In the genomic region with DNA sequence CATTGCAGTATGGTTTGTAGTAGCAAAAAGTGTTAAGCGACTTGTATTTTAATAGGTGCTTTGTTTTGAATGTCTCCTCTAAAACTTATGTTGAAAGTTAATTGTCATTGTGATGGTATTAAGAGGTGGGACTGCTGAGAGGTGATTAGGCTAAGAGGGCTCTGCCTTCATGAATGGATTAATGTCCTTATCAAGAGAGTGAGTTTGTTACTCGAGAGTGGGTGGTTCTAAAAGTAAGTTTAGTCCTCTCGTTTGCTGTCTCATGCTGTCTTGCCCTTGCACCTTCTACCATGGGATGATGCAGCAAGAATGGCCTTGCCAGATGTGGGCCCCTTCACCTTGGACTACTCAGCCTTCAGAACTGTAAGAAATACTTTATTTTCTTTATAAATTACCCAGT, we compare ENCODE assay signal across 22 cellular contexts.
"Had no signal": no experiment of that assay in that cellular context is flagged by ENCODE, and none has a peak within 500 bp of the region (broad histone marks: within the 10 kb centered on the region; RNA-seq: fewer than 3 reads in every experiment).

No MANE protein-coding gene starts in this region.

- H3K27me3 ChIP-seq: heart right ventricle, transverse colon had no signal

- FAIRE-seq: frontal cortex had no signal

- H3K27ac Mint-ChIP-seq: activated CD4-positive, alpha-beta T cell treated with anti-CD3 and anti-CD28 coated beads, Interleukin-2, amount 10 ng/mL, durations not matched to agents 7 days and 5 days; dendritic cell treated with granulocyte-macrophage colony-stimulating factor and Interleukin-4, amounts not matched to agents 40 ng/mL and 50 ng/mL, for 4 days; progenitor cell of endocrine pancreas had no signal

- H3K4me3 ChIP-seq: heart right ventricle, mucosa of descending colon, skin epidermis, transverse colon had no signal

- H3K4me3 Mint-ChIP-seq: activated CD4-positive, alpha-beta T cell treated with anti-CD3 and anti-CD28 coated beads, Interleukin-2, amount 10 ng/mL, durations not matched to agents 7 days and 5 days; activated T-cell treated with anti-CD3 and anti-CD28 coated beads, Interleukin-2, amount 50 U/mL, for 72 hours; brain; dendritic cell treated with granulocyte-macrophage colony-stimulating factor and Interleukin-4, amounts not matched to agents 40 ng/mL and 50 ng/mL, for 4 days; effector memory CD8-positive, alpha-beta T cell; T-helper 17 cell had no signal

- H3K36me3 ChIP-seq: heart right ventricle, transverse colon had no signal

- H3K9me3 ChIP-seq: mucosa of descending colon, transverse colon had no signal

- H3K9me3 Mint-ChIP-seq: effector memory CD8-positive, alpha-beta T cell had no signal

- H3K27me3 Mint-ChIP-seq: activated CD4-positive, alpha-beta T cell treated with anti-CD3 and anti-CD28 coated beads, Interleukin-2, amount 10 ng/mL, durations not matched to agents 7 days and 5 days; dendritic cell treated with granulocyte-macrophage colony-stimulating factor and Interleukin-4, amounts not matched to agents 40 ng/mL and 50 ng/mL, for 4 days; effector memory CD8-positive, alpha-beta T cell; naive thymus-derived CD4-positive, alpha-beta T cell; progenitor cell of endocrine pancreas; T-helper 17 cell had no signal

- DNase-seq: activated CD4-positive, alpha-beta T cell treated with anti-CD3 and anti-CD28 coated beads, Interleukin-2, amount 10 ng/mL, durations not matched to agents 7 days and 5 days; activated CD8-positive, alpha-beta memory T cell treated with anti-CD3 and anti-CD28 coated beads, Interleukin-2, amount 50 U/mL, for 48 hours; activated gamma-delta T cell; activated T-cell treated with anti-CD3 and anti-CD28 coated beads, Interleukin-2, amount 50 U/mL, for 72 hours; effector memory CD8-positive, alpha-beta T cell; heart right ventricle; islet precursor cell; mucosa of descending colon; naive thymus-derived CD4-positive, alpha-beta T cell; occipital lobe; right cardiac atrium; stimulated activated CD4-positive, alpha-beta T cell treated with anti-CD3 and anti-CD28 coated beads, Interleukin-15, amount 100 ng/mL, for 24 hours; stimulated activated CD4-positive, alpha-beta T cell treated with anti-CD3 and anti-CD28 coated beads, Interleukin-4, amount 100 ng/mL, for 24 hours; stimulated activated naive CD4-positive, alpha-beta T cell; T-helper 17 cell; transverse colon had no signal

- H3K27ac ChIP-seq: epithelial cell of prostate had no signal
